30 cellular contexts compared by ENCODE assay signal in genomic region chr10:14624600-14624999, GRCh38.
"Had no signal": no experiment of that assay in that cellular context is flagged by ENCODE, and none has a peak within 500 bp of the region (broad histone marks: within the 10 kb centered on the region; RNA-seq: fewer than 3 reads in every experiment).

No MANE protein-coding gene starts in this region.

- H3K9me3 Mint-ChIP-seq: activated B cell treated with CpG ODN at 0.5 μM for 24 hours; activated naive CD4-positive, alpha-beta T cell treated with anti-CD3 and anti-CD28 coated beads for 36 hours; activated naive CD8-positive, alpha-beta T cell treated with anti-CD3 and anti-CD28 coated beads for 36 hours; effector memory CD8-positive, alpha-beta T cell; immature natural killer cell; mesothelial cell of epicardium; natural killer cell; T-helper 2 cell treated with Interferon-gamma antibody and Interleukin-4, amounts not matched to agents 5 μg/mL and 100 μg/mL, for 36 hours had no signal

- H3K4me3 ChIP-seq: adrenal gland, body of pancreas, cardiac muscle cell, gastroesophageal sphincter, heart left ventricle, ovary, right lobe of liver, testis had no signal

- DNase-seq: activated B cell treated with CpG ODN at 0.5 μM for 24 hours; activated CD4-positive, alpha-beta T cell treated with anti-CD3 and anti-CD28 coated beads for 36 hours; activated CD4-positive, alpha-beta T cell treated with anti-CD3 and anti-CD28 coated beads, Interleukin-2, amount 50 U/mL, for 4 hours; activated CD8-positive, alpha-beta memory T cell treated with anti-CD3 and anti-CD28 coated beads for 24 hours; activated effector memory CD4-positive, alpha-beta T cell treated with Interleukin-2 at 50 U/mL for 16 hours; activated naive CD4-positive, alpha-beta T cell treated with anti-CD3 and anti-CD28 coated beads for 36 hours; activated naive CD8-positive, alpha-beta T cell treated with anti-CD3 and anti-CD28 coated beads for 36 hours; adrenal gland; aorta; body of pancreas; cortex of kidney; effector memory CD8-positive, alpha-beta T cell; heart left ventricle; immature natural killer cell; kidney; natural killer cell; ovary; right lobe of liver; stimulated activated CD4-positive, alpha-beta T cell treated with anti-CD3 and anti-CD28 coated beads, Interleukin-12 subunit alpha, Interleukin-12 subunit beta, amount 100 ng/mL, for 4 hours; stimulated activated CD4-positive, alpha-beta T cell treated with anti-CD3 and anti-CD28 coated beads, Interleukin-4, amount 100 ng/mL, for 1 hour; stimulated activated naive CD8-positive, alpha-beta T cell treated with anti-CD3 and anti-CD28 coated beads, Interleukin-15, Interleukin-2, amounts not matched to agents 100 U/mL and 50 U/mL, for 24 hours; T-helper 1 cell; testis; trophoblast cell had no signal

- ATAC-seq: activated CD4-positive, alpha-beta T cell treated with anti-CD3 and anti-CD28 coated beads for 36 hours; body of pancreas; effector memory CD8-positive, alpha-beta T cell; gastroesophageal sphincter; natural killer cell; right lobe of liver; stimulated activated naive CD8-positive, alpha-beta T cell treated with anti-CD3 and anti-CD28 coated beads, Interleukin-15, Interleukin-2, amounts not matched to agents 100 U/mL and 50 U/mL, for 24 hours had no signal

- H3K4me1 Mint-ChIP-seq: activated CD4-positive, alpha-beta T cell treated with anti-CD3 and anti-CD28 coated beads for 36 hours; immature natural killer cell; mesothelial cell of epicardium; natural killer cell had no signal

- H3K9me3 ChIP-seq: adrenal gland, body of pancreas, gastroesophageal sphincter, heart left ventricle, neutrophil, ovary, right lobe of liver, testis had no signal

- H3K36me3 Mint-ChIP-seq: activated naive CD8-positive, alpha-beta T cell treated with anti-CD3 and anti-CD28 coated beads for 36 hours; mesothelial cell of epicardium; natural killer cell had no signal

- H3K36me3 ChIP-seq: adrenal gland, cardiac muscle cell, gastroesophageal sphincter, heart left ventricle, neutrophil, ovary, right lobe of liver had no signal

- H3K27me3 ChIP-seq: adrenal gland, body of pancreas, cardiac muscle cell, gastroesophageal sphincter, heart left ventricle, neutrophil, ovary, right lobe of liver, testis had no signal

- H3K4me3 Mint-ChIP-seq: activated B cell treated with CpG ODN at 0.5 μM for 24 hours; activated CD4-positive, alpha-beta T cell treated with anti-CD3 and anti-CD28 coated beads for 36 hours; activated naive CD4-positive, alpha-beta T cell treated with anti-CD3 and anti-CD28 coated beads for 36 hours; activated naive CD8-positive, alpha-beta T cell treated with anti-CD3 and anti-CD28 coated beads for 36 hours; effector memory CD8-positive, alpha-beta T cell; immature natural killer cell; mesothelial cell of epicardium; natural killer cell; T-helper 2 cell treated with Interferon-gamma antibody and Interleukin-4, amounts not matched to agents 5 μg/mL and 100 μg/mL, for 36 hours had no signal

- H3K27me3 Mint-ChIP-seq: activated B cell treated with CpG ODN at 0.5 μM for 24 hours; activated CD4-positive, alpha-beta T cell treated with anti-CD3 and anti-CD28 coated beads for 36 hours; activated naive CD8-positive, alpha-beta T cell treated with anti-CD3 and anti-CD28 coated beads for 36 hours; effector memory CD8-positive, alpha-beta T cell; progenitor cell of endocrine pancreas had no signal

- H3K27ac ChIP-seq: adrenal gland, body of pancreas, gastroesophageal sphincter, neutrophil, ovary, right lobe of liver, testis had no signal

- H3K27ac Mint-ChIP-seq: activated B cell treated with CpG ODN at 0.5 μM for 24 hours; activated CD4-positive, alpha-beta T cell treated with anti-CD3 and anti-CD28 coated beads for 36 hours; activated naive CD4-positive, alpha-beta T cell treated with anti-CD3 and anti-CD28 coated beads for 36 hours; activated naive CD8-positive, alpha-beta T cell treated with anti-CD3 and anti-CD28 coated beads for 36 hours; effector memory CD8-positive, alpha-beta T cell; immature natural killer cell; mesothelial cell of epicardium; natural killer cell; progenitor cell of endocrine pancreas; T-helper 2 cell treated with Interferon-gamma antibody and Interleukin-4, amounts not matched to agents 5 μg/mL and 100 μg/mL, for 36 hours had no signal

- H3K4me1 ChIP-seq: adrenal gland, body of pancreas, gastroesophageal sphincter, right lobe of liver, testis had no signal
